ENCODE assay signal across 12 cellular contexts in genomic region chr18:21831413-21831831, GRCh38.
A peak's percentile ranks its signal among the peaks of the same experiment; 100 is the strongest.
DNase-seq lines count a peak whose midpoint lies in the region; ATAC-seq and TF ChIP-seq lines count a peak whose summit lies in the region.
"Had no signal": no experiment of that assay in that cellular context is flagged by ENCODE, and none has a peak within 500 bp of the region (broad histone marks: within the 10 kb centered on the region; RNA-seq: fewer than 3 reads in every experiment).

No MANE protein-coding gene starts in this region.

- H3K27ac ChIP-seq in osteoblast (ENCODE audit: low read depth, low read length) = no peak overlapping the region
- no peak overlapping the region for H3K27ac ChIP-seq in colonic mucosa

- intact Hi-C loops in colonic mucosa (cut with DNase I) = no loop called here

- H3K36me3 ChIP-seq in osteoblast (ENCODE audit: insufficient read depth, low read length) = no peaks in the 10 kb centered on the region
- H3K36me3 ChIP-seq in colonic mucosa = no peaks in the 10 kb centered on the region

- peak overlapping the region; percentile 26 for H3K4me2 ChIP-seq in osteoblast (ENCODE audit: insufficient read depth, low read length)

- TF ChIP-seq CTCF in cardiac fibroblast (IDR thresholded peaks at IDR 0.05; ENCODE audit: low read depth, low read length) (no peak), osteoblast (IDR thresholded peaks at IDR 0.05; ENCODE audit: extremely low read depth, low read depth, low read length) (no peak), colonic mucosa (IDR thresholded peaks at IDR 0.05) (no peak)

- no peaks in the 10 kb centered on the region for H3K79me2 ChIP-seq in osteoblast (ENCODE audit: insufficient read depth, low read length)

- H3K9me3 ChIP-seq in osteoblast (ENCODE audit: low read depth, low read length) (no peaks in the 10 kb centered on the region), colonic mucosa (no peaks in the 10 kb centered on the region)
- H3K9me3 ChIP-seq: Caco-2 had no signal

- DNase-seq in cardiac fibroblast (ENCODE audit: low read depth in 2 of 2) (peak; percentile 21 to 54), hepatic stellate cell (ENCODE audit: low spot score) (peak; percentile 12), osteoblast (ENCODE audit: insufficient read length, low spot score, missing footprints) (no peak), ureter (ENCODE audit: low spot score) (peak; percentile 45), cerebellar nuclear complex (lab: John Stamatoyannopoulos, UW) (no peak), NCI-H510A treated with DMSO at 0.1 percent for 48 hours (lab: John Stamatoyannopoulos, UW) (no peak), colonic mucosa (no peak)
- DNase-seq: activated CD4-positive, alpha-beta T cell treated with anti-CD3 and anti-CD28 coated beads, Interleukin-2, amount 10 ng/mL, durations not matched to agents 24 days and 14 days; Caco-2; NCI-H2081 had no signal

- H3K4me1 ChIP-seq in osteoblast (ENCODE audit: insufficient read depth, low read length) = no peaks in the 10 kb centered on the region
- no peaks in the 10 kb centered on the region for H3K4me1 ChIP-seq in colonic mucosa

- no peak for ATAC-seq in GM19324 (IDR thresholded peaks at IDR 0.05; ENCODE audit: low FRiP score, unreplicated experiment)
- ATAC-seq: K562 had no signal

- no peak overlapping the region for H3K9ac ChIP-seq in colonic mucosa (ENCODE audit: low read depth in 2 of 2, low read length in 2 of 2)

- H3K27me3 ChIP-seq in osteoblast (ENCODE audit: insufficient read depth, low read length) (no peaks in the 10 kb centered on the region), colonic mucosa (no peaks in the 10 kb centered on the region)

- H3K4me3 ChIP-seq in cardiac fibroblast (replicated peaks in 1 of 2; ENCODE audit: low read depth in 2 of 2, low read length in 2 of 2) (no peak overlapping the region), osteoblast (ENCODE audit: insufficient read depth, low read length) (no peak overlapping the region), colonic mucosa (no peak overlapping the region)
- H3K4me3 ChIP-seq: K562 had no signal

- no peaks in the 10 kb centered on the region for H4K20me1 ChIP-seq in osteoblast (ENCODE audit: insufficient read depth, low read length)

- no peak overlapping the region for H2AFZ ChIP-seq in osteoblast (ENCODE audit: low read length)

Comparison
In these comparisons a context has a peak if more than half of its experiments do, and no peak if none do; other contexts are left out.
1. DNase-seq: peak in cardiac fibroblast (2 of 2), hepatic stellate cell (single experiment) and ureter (single experiment); none in osteoblast (single experiment), cerebellar nuclear complex (0 of 2), NCI-H510A treated with DMSO at 0.1 percent for 48 hours (single experiment) and colonic mucosa (single experiment).